ENCODE assay signal across 20 cellular contexts in genomic region chr6:127348046-127348661, GRCh38.
"Had no signal": no experiment of that assay in that cellular context is flagged by ENCODE, and none has a peak within 500 bp of the region (broad histone marks: within the 10 kb centered on the region; RNA-seq: fewer than 3 reads in every experiment).

No MANE protein-coding gene starts in this region.

- H3K4me3 ChIP-seq: coronary artery, heart right ventricle, ovary, prostate gland had no signal

- H3K9me3 ChIP-seq: prostate gland had no signal

- H3K27me3 ChIP-seq: heart right ventricle, ovary had no signal

- H3K36me3 ChIP-seq: heart right ventricle, ovary, prostate gland had no signal

- ATAC-seq: activated CD4-positive, alpha-beta T cell treated with anti-CD3 and anti-CD28 coated beads for 36 hours; activated T-cell treated with anti-CD3 and anti-CD28 coated beads, Interleukin-2, amount 50 U/mL, for 4 hours; left colon; natural killer cell had no signal

- H3K4me1 ChIP-seq: prostate gland had no signal

- DNase-seq: activated B cell treated with CpG ODN at 0.5 μM for 24 hours; activated CD4-positive, alpha-beta T cell treated with anti-CD3 and anti-CD28 coated beads for 36 hours; activated CD4-positive, alpha-beta T cell treated with anti-CD3 and anti-CD28 coated beads, Interleukin-2, amount 50 U/mL, for 48 hours; activated CD8-positive, alpha-beta memory T cell treated with anti-CD3 and anti-CD28 coated beads, Interleukin-2, amount 50 U/mL, for 48 hours; activated naive CD4-positive, alpha-beta T cell treated with Interleukin-2 at 50 U/mL for 16 hours; activated naive CD8-positive, alpha-beta T cell treated with anti-CD3 and anti-CD28 coated beads for 36 hours; activated T-cell treated with anti-CD3 and anti-CD28 coated beads, Interleukin-2, amount 50 U/mL, for 4 hours; amniotic stem cell; cerebellar nuclear complex; endodermal cell; heart right ventricle; left colon; midbrain; natural killer cell; ovary; stimulated activated CD4-positive, alpha-beta T cell treated with anti-CD3 and anti-CD28 coated beads, Interleukin-4, amount 100 ng/mL, for 1 hour; stimulated activated naive CD4-positive, alpha-beta T cell; T-helper 1 cell had no signal

- H3K27ac ChIP-seq: coronary artery, ovary, prostate gland had no signal
